In the genomic region with DNA sequence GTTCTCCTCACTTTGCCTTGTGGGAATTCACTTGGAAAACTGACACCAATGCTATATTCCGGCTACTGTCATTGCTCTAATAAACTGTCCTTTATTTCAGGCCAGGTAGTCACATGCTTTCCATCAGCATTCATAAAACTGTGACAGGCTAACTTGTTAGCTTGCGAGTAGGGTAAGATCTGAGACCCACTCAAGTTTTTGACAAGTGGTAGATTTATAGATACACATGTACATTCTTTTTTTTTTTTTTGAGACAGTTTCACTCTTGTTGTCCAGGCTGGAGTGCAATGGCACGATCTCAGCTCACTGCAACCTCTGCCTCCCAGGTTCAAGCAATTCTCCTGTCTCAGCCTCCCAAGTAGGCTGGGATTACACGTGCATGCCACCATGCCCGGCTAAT, we compare ENCODE assay signal across 4 cellular contexts. TPM values are rescaled to one million over a fixed set of nuclear protein-coding genes. Genes with fewer than 3 reads are reported as not detected.
A peak's percentile ranks its signal among the peaks of the same experiment; 100 is the strongest.
DNase-seq lines count a peak whose midpoint lies in the region; TF ChIP-seq lines count a peak whose summit lies in the region.
"Not testable (repeated sequence)": the region's sequence is repeated elsewhere in the genome, so short reads cannot be mapped to it uniquely, and the experiment has no call there.

No MANE protein-coding gene starts in this region.

- H3K4me3 Mint-ChIP-seq in activated CD4-positive, alpha-beta memory T cell treated with anti-CD3 and anti-CD28 coated beads for 36 hours, result peak overlapping the region; percentile 96

- POLR2A ChIA-PET in HEK293T (lab: Yijun Ruan, JAX), result interaction anchor here (1.0 kb wide), 1 partner anchor 79 kb away, joined by 3 read pairs; the partner anchor contains the start of gene MAT2A
- POLR2A ChIA-PET in activated CD4-positive, alpha-beta memory T cell treated with anti-CD3 and anti-CD28 coated beads for 36 hours (lab: Charles Lee), result not testable (repeated sequence)

- H3K27me3 Mint-ChIP-seq in activated CD4-positive, alpha-beta memory T cell treated with anti-CD3 and anti-CD28 coated beads for 36 hours, result not testable (repeated sequence)

- H3K9me3 ChIP-seq in skeletal muscle satellite cell (replicated peaks; ENCODE audit: low read length), result not testable (repeated sequence)

- H3K4me2 ChIP-seq in skeletal muscle satellite cell (ENCODE audit: low read length), result peak overlapping the region; percentile 84

- H3K4me3 ChIP-seq in fibroblast of the aortic adventitia (ENCODE audit: low read depth, low read length) (peak overlapping the region; percentile 88), skeletal muscle satellite cell (ENCODE audit: low read length) (peak overlapping the region; percentile 93)

- H3K4me1 Mint-ChIP-seq in activated CD4-positive, alpha-beta memory T cell treated with anti-CD3 and anti-CD28 coated beads for 36 hours (ENCODE audit: low read depth), result peaks cover 26% of the 10 kb centered on the region

- not testable (repeated sequence) for H3K9me3 Mint-ChIP-seq in activated CD4-positive, alpha-beta memory T cell treated with anti-CD3 and anti-CD28 coated beads for 36 hours

- intact Hi-C loops in activated CD4-positive, alpha-beta memory T cell treated with anti-CD3 and anti-CD28 coated beads for 36 hours (cut with micrococcal nuclease), result loop anchor here (2.0 to 10.0 kb wide), 3 partner anchors 15 to 827 kb away; partner anchors contain the start of genes KDM3A and TMEM150A

- H3K36me3 Mint-ChIP-seq in activated CD4-positive, alpha-beta memory T cell treated with anti-CD3 and anti-CD28 coated beads for 36 hours, result peaks cover 16% of the 10 kb centered on the region

- peaks cover 20% of the 10 kb centered on the region for H3K36me3 ChIP-seq in skeletal muscle satellite cell (ENCODE audit: insufficient read depth, low read length)

- not testable (repeated sequence) for H3K27me3 ChIP-seq in skeletal muscle satellite cell (ENCODE audit: control insufficient read depth, insufficient read depth, low read length)

- H3K27ac Mint-ChIP-seq in activated CD4-positive, alpha-beta memory T cell treated with anti-CD3 and anti-CD28 coated beads for 36 hours, result peak overlapping the region; percentile 23

- TF ChIP-seq CTCF in fibroblast of the aortic adventitia (IDR thresholded peaks at IDR 0.05; ENCODE audit: insufficient read depth, low read length), result not testable (repeated sequence)

- peaks cover 18% of the 10 kb centered on the region for H3K4me1 ChIP-seq in skeletal muscle satellite cell (ENCODE audit: control insufficient read depth, insufficient read depth, low read length)

- peak overlapping the region; percentile 98 for H3K9ac ChIP-seq in skeletal muscle satellite cell (ENCODE audit: low read depth, low read length)

- CTCF ChIA-PET in HEK293T (lab: Yijun Ruan, JAX), result not testable (repeated sequence)
- CTCF ChIA-PET in activated CD4-positive, alpha-beta memory T cell treated with anti-CD3 and anti-CD28 coated beads for 36 hours (lab: Charles Lee), result interaction anchor here (10.4 kb wide), 1 partner anchor 19 kb away, joined by 82 read pairs; no protein-coding TSS in a partner anchor

- DNase-seq in HEK293T (ENCODE audit: extremely low spot score); activated CD4-positive, alpha-beta memory T cell treated with anti-CD3 and anti-CD28 coated beads for 36 hours; fibroblast of the aortic adventitia (ENCODE audit: low read depth): not testable (repeated sequence)

TF ChIP-seq in HEK293T, 16 proteins besides CTCF, POLR2A, EP300 and RAD21:
- TF ChIP-seq ZNF384 (IDR thresholded peaks at IDR 0.05) (peak; percentile 56; the same call in 1 of the 2 replicates), PKNOX1 (IDR thresholded peaks at IDR 0.05) (peak; percentile 53)
TF ChIP-seq in HEK293T: peak in this region for 2; not testable (repeated sequence) for 14.

RNA-seq across cellular contexts. Expression of gene USP39, which starts 1.7 kb away (rescaled TPM):
- total RNA-seq in activated CD4-positive, alpha-beta memory T cell treated with anti-CD3 and anti-CD28 coated beads for 36 hours, result 10 to 100 TPM; 83.2 to 83.4 TPM
- 45.6 and 251 TPM in 2 replicates for total RNA-seq in fibroblast of the aortic adventitia (ENCODE audit: low replicate concordance)
- total RNA-seq in skeletal muscle satellite cell (2012; rRNA removed), result 33.7 and 34.1 TPM in 2 replicates

RNA-seq across cellular contexts. Expression of gene C2orf68, which starts 5.9 kb away (rescaled TPM):
- total RNA-seq in activated CD4-positive, alpha-beta memory T cell treated with anti-CD3 and anti-CD28 coated beads for 36 hours, result 10 to 100 TPM; 36.3 to 39.1 TPM
- 4.6 and 22.2 TPM in 2 replicates for total RNA-seq in fibroblast of the aortic adventitia (ENCODE audit: low replicate concordance)
- total RNA-seq in skeletal muscle satellite cell (2012; rRNA removed), result 7.2 and 7.9 TPM in 2 replicates

RNA-seq across cellular contexts. Expression of gene TMEM150A, which starts 15.2 kb away (rescaled TPM):
- 1 to 10 TPM; 1.2 to 1.6 TPM for total RNA-seq in activated CD4-positive, alpha-beta memory T cell treated with anti-CD3 and anti-CD28 coated beads for 36 hours
- total RNA-seq in fibroblast of the aortic adventitia (ENCODE audit: low replicate concordance), result 7.4 and 8.6 TPM in 2 replicates
- 9.6 and 10.6 TPM in 2 replicates for total RNA-seq in skeletal muscle satellite cell (2012; rRNA removed)

RNA-seq across cellular contexts. Expression of gene RNF181, which starts 22.2 kb away (rescaled TPM):
- 100 to 1,000 TPM; 120 to 124 TPM for total RNA-seq in activated CD4-positive, alpha-beta memory T cell treated with anti-CD3 and anti-CD28 coated beads for 36 hours
- 86.7 and 213 TPM in 2 replicates for total RNA-seq in fibroblast of the aortic adventitia (ENCODE audit: low replicate concordance)
- 172 and 235 TPM in 2 replicates for total RNA-seq in skeletal muscle satellite cell (2012; rRNA removed)

RNA-seq across cellular contexts. Expression of gene VAMP5, which starts 33.5 kb away (rescaled TPM):
- 10 to 100 TPM; 49.7 to 51.9 TPM for total RNA-seq in activated CD4-positive, alpha-beta memory T cell treated with anti-CD3 and anti-CD28 coated beads for 36 hours
- 33.8 and 56.2 TPM in 2 replicates for total RNA-seq in fibroblast of the aortic adventitia (ENCODE audit: low replicate concordance)
- 10.6 and 38.0 TPM in 2 replicates for total RNA-seq in skeletal muscle satellite cell (2012; rRNA removed)
